Comparison of ENCODE assay signal across 10 cellular contexts in the genomic region with DNA sequence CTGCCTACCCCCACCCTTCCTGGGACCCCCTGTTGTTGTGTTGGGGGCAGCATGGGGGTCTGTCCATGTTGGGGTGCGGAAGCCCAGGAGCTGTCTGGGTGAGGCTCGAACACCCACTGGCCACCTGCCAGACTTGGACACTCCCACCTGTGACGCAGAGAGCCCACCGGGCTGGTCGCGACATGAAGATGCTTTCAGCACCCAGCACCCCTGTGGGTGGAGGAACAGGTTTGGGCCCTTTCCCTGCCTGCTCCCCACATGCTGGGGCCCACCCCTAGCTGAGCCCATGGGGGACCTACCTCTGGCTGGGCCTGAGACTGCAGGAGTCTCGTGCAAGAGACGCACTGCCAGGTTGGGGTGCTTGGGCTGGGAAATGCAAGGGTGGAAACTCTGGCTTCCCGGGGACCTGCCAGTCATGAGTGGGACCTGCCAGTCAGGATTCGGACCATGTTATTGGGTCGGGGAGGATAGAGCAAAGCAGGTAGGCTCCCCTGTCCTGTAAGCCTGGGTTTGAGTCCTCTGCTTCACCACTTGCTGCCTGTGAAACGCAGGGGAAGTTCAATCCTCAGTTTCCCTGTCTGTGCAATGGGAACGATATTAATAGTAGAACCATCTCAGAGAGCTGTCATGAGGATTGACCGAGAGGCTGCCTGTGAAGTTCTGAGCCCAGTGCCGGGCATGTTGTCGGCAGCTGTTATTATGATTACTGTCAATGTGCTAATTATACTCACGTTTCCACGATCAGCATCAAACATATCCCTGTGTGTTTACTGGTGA. TPM values are rescaled to one million over a fixed set of nuclear protein-coding genes. Genes with fewer than 3 reads are reported as not detected.
DNase-seq lines count a peak whose midpoint lies in the region; ATAC-seq and TF ChIP-seq lines count a peak whose summit lies in the region.
"Had no signal": no experiment of that assay in that cellular context is flagged by ENCODE, and none has a peak within 500 bp of the region (broad histone marks: within the 10 kb centered on the region; RNA-seq: fewer than 3 reads in every experiment).

No MANE protein-coding gene starts in this region.

- no peak overlapping the region for H2BK120ac ChIP-seq in H9 (ENCODE audit: low read depth, low read length, poor library complexity, severe bottlenecking)

- H4K20me1 ChIP-seq in H9 (ENCODE audit: control insufficient read depth, insufficient read depth, insufficient read length) = no peaks in the 10 kb centered on the region

- TF ChIP-seq CTCF in H9 (conservative IDR thresholded peaks at IDR 0.05) = no peak
- TF ChIP-seq CTCF in brain (conservative IDR thresholded peaks at IDR 0.05) = no peak
- TF ChIP-seq CTCF in gastrocnemius medialis (IDR thresholded peaks at IDR 0.05 in 4 of 5, conservative IDR thresholded peaks at IDR 0.05 in 1 of 5) = no peak
- TF ChIP-seq CTCF in CD4-positive, alpha-beta T cell (IDR thresholded peaks at IDR 0.05) = no peak

- H3K4me1 ChIP-seq in H9 (ENCODE audit: insufficient read depth, low read length) (peaks cover 2% of the 10 kb centered on the region; the same call in 1 of the 2 replicates), iPS-15b (ENCODE audit: control insufficient read depth, insufficient read depth, low read length) (peaks cover 9% of the 10 kb centered on the region), gastrocnemius medialis (peaks cover 13 to 16% of the 10 kb centered on the region in 2 donors)

- H3K18ac ChIP-seq in H9 (ENCODE audit: insufficient read length, low read depth, low read length) = no peak overlapping the region

- H3K27me3 Mint-ChIP-seq in H9 (ENCODE audit: low read depth) = no peaks in the 10 kb centered on the region
- H3K27me3 Mint-ChIP-seq in brain = no peaks in the 10 kb centered on the region
- H3K27me3 Mint-ChIP-seq in CD4-positive, alpha-beta T cell = no peaks in the 10 kb centered on the region

- ATAC-seq in gastrocnemius medialis (no peak), left colon (no peak), HG03045 (IDR thresholded peaks at IDR 0.05; ENCODE audit: unreplicated experiment) (no peak)
- no peak for ATAC-seq in CD4-positive, alpha-beta T cell (ENCODE audit: poor library complexity)

- H2BK12ac ChIP-seq in H9 (ENCODE audit: insufficient read length, low read depth, low read length) = no peak overlapping the region

- H3K9ac ChIP-seq in H9 (ENCODE audit: extremely low read depth, insufficient read length, low read length) (no peak overlapping the region), iPS-15b (ENCODE audit: low read depth, low read length) (peak overlapping the region; percentile 47)

- no peaks in the 10 kb centered on the region for H3K9me3 ChIP-seq in H9 (ENCODE audit: control insufficient read depth, low read depth, low read length)
- no peaks in the 10 kb centered on the region for H3K9me3 ChIP-seq in iPS-15b (ENCODE audit: control insufficient read depth, insufficient read depth, low read length)
- H3K9me3 ChIP-seq in gastrocnemius medialis = no peaks in the 10 kb centered on the region
- no peaks in the 10 kb centered on the region for H3K9me3 ChIP-seq in CD4-positive, alpha-beta T cell (ENCODE audit: control insufficient read depth, low read length)

- peaks cover 37 to 51% of the 10 kb centered on the region in 2 experiments for H3K4me1 Mint-ChIP-seq in H9
- H3K4me1 Mint-ChIP-seq in brain = peaks cover 30% of the 10 kb centered on the region
- H3K4me1 Mint-ChIP-seq in CD4-positive, alpha-beta T cell (ENCODE audit: low read depth) = no peaks in the 10 kb centered on the region

- H3K4me2 ChIP-seq in H9 (ENCODE audit: insufficient read depth, insufficient read length, low read length) = no peak overlapping the region

- H3K23ac ChIP-seq in H9 (ENCODE audit: insufficient read length, low read depth, low read length) = no peak overlapping the region

- H3K36me3 ChIP-seq in iPS-15b (ENCODE audit: control insufficient read depth, insufficient read depth, low read length) (no peaks in the 10 kb centered on the region), gastrocnemius medialis (no peaks in the 10 kb centered on the region)

- DNase-seq in H9 (no peak), gastrocnemius medialis (no peak), cerebellar cortex (ENCODE audit: low spot score) (no peak), left colon (no peak)
- no peak for DNase-seq in CD4-positive, alpha-beta T cell
- DNase-seq: T-helper 1 cell had no signal

- H4K8ac ChIP-seq in H9 (replicated peaks; ENCODE audit: insufficient read length, low read depth, low read length) = no peak overlapping the region

- no peak overlapping the region for H3K27ac ChIP-seq in H9 (ENCODE audit: insufficient read length, low read depth, low read length)
- H3K27ac ChIP-seq in gastrocnemius medialis = peak overlapping the region; percentile 72 to 79 (median 76)
- H3K27ac ChIP-seq in CD4-positive, alpha-beta T cell (ENCODE audit: low read depth, low read length) = no peak overlapping the region

- intact Hi-C loops in gastrocnemius medialis (cut with DNase I; ENCODE audit: low total_unique reads) (no loop called here), left colon (cut with DNase I, micrococcal nuclease) (no loop called here)
- intact Hi-C loops in CD4-positive, alpha-beta T cell (cut with DNase I, micrococcal nuclease) = no loop called here

- H3K79me1 ChIP-seq in H9 (ENCODE audit: insufficient read depth, low read depth, low read length, poor library complexity, severe bottlenecking) = no peaks in the 10 kb centered on the region

- H3K4me3 ChIP-seq in iPS-15b (ENCODE audit: low read depth, low read length) = no peak overlapping the region
- H3K4me3 ChIP-seq in gastrocnemius medialis = no peak overlapping the region

- H3K14ac ChIP-seq in H9 (ENCODE audit: insufficient read depth, low read length) = no peak overlapping the region

- POLR2A ChIA-PET in CD4-positive, alpha-beta T cell (lab: Charles Lee) = no interaction called here

- H4K5ac ChIP-seq in H9 (ENCODE audit: insufficient read length, low read depth, low read length) = no peak overlapping the region

- no peak overlapping the region for H2BK15ac ChIP-seq in H9 (ENCODE audit: low read depth, low read length)

- peak overlapping the region; percentile 87 to 96 (median 90) for H3K27ac Mint-ChIP-seq in H9
- peak overlapping the region in 3 of 5 experiments; percentile 80 to 91 (median 88) for H3K27ac Mint-ChIP-seq in brain
- no peak overlapping the region for H3K27ac Mint-ChIP-seq in CD4-positive, alpha-beta T cell

- CTCF ChIA-PET in CD4-positive, alpha-beta T cell (lab: Charles Lee) = no interaction called here

- no peak overlapping the region for H2AK5ac ChIP-seq in H9 (ENCODE audit: insufficient read length, low read length)

- TF ChIP-seq POLR2A in gastrocnemius medialis (IDR thresholded peaks at IDR 0.05) = no peak

- no peak overlapping the region for H3K56ac ChIP-seq in H9 (ENCODE audit: insufficient read length, low read depth, low read length)

- no peak overlapping the region for H2BK5ac ChIP-seq in H9 (ENCODE audit: insufficient read length, low read length)

- H2BK20ac ChIP-seq in H9 (ENCODE audit: low read depth, low read length, poor library complexity, severe bottlenecking) = no peak overlapping the region

- H3K27me3 ChIP-seq in H9 (ENCODE audit: insufficient read depth, low read length) (no peaks in the 10 kb centered on the region), iPS-15b (ENCODE audit: control insufficient read depth, insufficient read depth, low read length) (no peaks in the 10 kb centered on the region), gastrocnemius medialis (no peaks in the 10 kb centered on the region)
- no peaks in the 10 kb centered on the region for H3K27me3 ChIP-seq in CD4-positive, alpha-beta T cell (ENCODE audit: control insufficient read depth, insufficient read depth, low read length)

- H3K79me2 ChIP-seq in H9 (ENCODE audit: insufficient read depth, low read length) = peaks cover 4% of the 10 kb centered on the region; the same call in 1 of the 2 replicates

- no peak overlapping the region for H4K91ac ChIP-seq in H9 (ENCODE audit: insufficient read length, low read depth, low read length)

- WGBS in H9 (ENCODE audit: extremely low coverage, insufficient read length, low lambda C conversion rate) = no CpG with 5 or more reads among the region's 18 CpGs

- H3K36me3 Mint-ChIP-seq in H9 (ENCODE audit: insufficient read depth in 1 of 3, low read depth in 3 of 3) (peaks cover 0 to 8% (median 4%) of the 10 kb centered on the region in 3 experiments; a peak in 4 of 7 replicates), brain (no peaks in the 10 kb centered on the region)
- no peaks in the 10 kb centered on the region for H3K36me3 Mint-ChIP-seq in CD4-positive, alpha-beta T cell (ENCODE audit: low read depth)

- no peak overlapping the region for H3T11ph ChIP-seq in H9 (ENCODE audit: low read length)

- no peak overlapping the region for H2AFZ ChIP-seq in H9 (ENCODE audit: low read length)

- H3K4ac ChIP-seq in H9 (ENCODE audit: low read depth, low read length) = no peak overlapping the region

- no peak overlapping the region; a peak in 1 of 5 replicates for H3K4me3 Mint-ChIP-seq in H9
- H3K4me3 Mint-ChIP-seq in brain = no peak overlapping the region
- H3K4me3 Mint-ChIP-seq in CD4-positive, alpha-beta T cell = no peak overlapping the region

- no peaks in the 10 kb centered on the region for H3K9me3 Mint-ChIP-seq in H9
- H3K9me3 Mint-ChIP-seq in brain = peaks cover 0 to 1% (median 0%) of the 10 kb centered on the region in 5 experiments
- no peaks in the 10 kb centered on the region for H3K9me3 Mint-ChIP-seq in CD4-positive, alpha-beta T cell

- no peaks in the 10 kb centered on the region for H3K23me2 ChIP-seq in H9 (ENCODE audit: insufficient read length, low read depth, low read length, poor library complexity, severe bottlenecking)

- in situ Hi-C loops in gastrocnemius medialis (cut with MboI; ENCODE audit: low sequenced_read_pairs in 4 of 4) = no loop called here

RNA-seq across cellular contexts. Expression of a gene that starts 24.1 kb away (rescaled TPM):
- total RNA-seq in H9 (2021) (20.7 and 22.6 TPM in 2 replicates), gastrocnemius medialis (10 to 100 TPM; 16.2 to 35.0 (median 21.7) TPM), left colon (100 to 1,000 TPM; 100 to 106 TPM)
- polyA plus RNA-seq in brain (ENCODE audit: insufficient read depth, low read depth, low replicate concordance) = 8.6 TPM
- total RNA-seq in CD4-positive, alpha-beta T cell = 1 to 10 TPM; 2.6 to 2.9 TPM

RNA-seq across cellular contexts. Expression of a gene that starts 30.1 kb away (rescaled TPM):
- total RNA-seq in H9 (2021) (not detected in 2 replicates), gastrocnemius medialis (not detected), left colon (under 1 TPM in 1 of 2 donors, not detected in 1; 0.42 TPM)
- not detected for polyA plus RNA-seq in brain (ENCODE audit: insufficient read depth, low read depth, low replicate concordance)
- total RNA-seq in CD4-positive, alpha-beta T cell = not detected
- total RNA-seq: lung microvascular endothelial cell had no signal

Comparison
In these comparisons a context has a peak if more than half of its experiments do, and no peak if none do; other contexts are left out.
1. H3K27ac ChIP-seq: peak in gastrocnemius medialis (4 of 4); none in H9 (single experiment) and CD4-positive, alpha-beta T cell (single experiment).